24 cellular contexts compared by ENCODE assay signal in the genomic region with DNA sequence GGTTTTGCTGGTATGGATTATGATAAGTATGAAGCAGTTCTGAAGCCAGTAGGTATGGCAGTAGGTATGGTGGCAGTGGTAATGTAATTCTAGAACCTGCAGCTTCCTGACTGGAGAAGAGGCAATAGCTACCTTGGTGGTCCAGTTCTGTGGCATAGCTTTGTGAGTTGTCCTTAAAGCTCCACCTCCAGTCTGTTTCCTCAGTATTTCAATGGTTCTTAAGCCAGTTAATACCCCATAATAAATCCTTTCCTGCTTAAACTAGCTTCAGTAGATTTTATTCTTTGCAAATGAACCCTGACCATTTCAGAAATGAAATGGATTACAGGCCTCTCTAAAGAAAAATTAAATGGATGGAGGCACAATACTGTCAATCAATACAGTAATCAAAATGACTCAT.
DNase-seq lines count a peak whose midpoint lies in the region; ATAC-seq, FAIRE-seq and TF ChIP-seq lines count a peak whose summit lies in the region.
"Had no signal": no experiment of that assay in that cellular context is flagged by ENCODE, and none has a peak within 500 bp of the region (broad histone marks: within the 10 kb centered on the region; RNA-seq: fewer than 3 reads in every experiment).

No MANE protein-coding gene starts in this region.

- peak; percentile 49 for DNase-seq in activated CD4-positive, alpha-beta T cell treated with anti-CD3 and anti-CD28 coated beads, Interleukin-2, amount 10 ng/mL, durations not matched to agents 24 days and 14 days
- no peak for DNase-seq in activated CD4-positive, alpha-beta T cell treated with anti-CD3 and anti-CD28 coated beads, Interleukin-2, amount 50 U/mL, for 4 hours
- DNase-seq in HTR-8/SVneo (ENCODE audit: insufficient read length, low spot score): no peak
- DNase-seq in endodermal cell: no peak
- DNase-seq in HT-29 (ENCODE audit: low spot score): no peak
- no peak for DNase-seq in pons (ENCODE audit: low spot score)
- DNase-seq in Right ventricle myocardium inferior (ENCODE audit: missing footprints): no peak
- DNase-seq: Caco-2; CD4-positive, CD25-positive, alpha-beta regulatory T cell; CD8-positive, alpha-beta T cell; DMS 273 treated with DMSO at 0.1 percent for 48 hours; DMS79; EL; GDM1; GOT3; HFFc6 had no signal

- H3K36me3 ChIP-seq in endodermal cell (ENCODE audit: control insufficient read depth, insufficient read depth, low read length): no peaks in the 10 kb centered on the region
- H3K36me3 ChIP-seq: BLaER1, HAP-1 had no signal

- H3K27me3 Mint-ChIP-seq in activated CD4-positive, alpha-beta T cell treated with anti-CD3 and anti-CD28 coated beads, Interleukin-2, amount 10 ng/mL, durations not matched to agents 24 days and 14 days: no peaks in the 10 kb centered on the region
- no peaks in the 10 kb centered on the region for H3K27me3 Mint-ChIP-seq in endodermal cell (ENCODE audit: insufficient read depth)

- no peak overlapping the region for H3K4me3 Mint-ChIP-seq in activated CD4-positive, alpha-beta T cell treated with anti-CD3 and anti-CD28 coated beads, Interleukin-2, amount 10 ng/mL, durations not matched to agents 24 days and 14 days
- no peak overlapping the region for H3K4me3 Mint-ChIP-seq in endodermal cell
- H3K4me3 Mint-ChIP-seq: CD4-positive, CD25-positive, alpha-beta regulatory T cell; CD8-positive, alpha-beta T cell; HFFc6 had no signal

- intact Hi-C loops in activated CD4-positive, alpha-beta T cell treated with anti-CD3 and anti-CD28 coated beads, Interleukin-2, amount 10 ng/mL, durations not matched to agents 24 days and 14 days (cut with micrococcal nuclease): loop anchor here (5.0 kb wide), 1 partner anchor 421 kb away; the partner anchor contains the start of gene BCAT1
- intact Hi-C loops in Right ventricle myocardium inferior (cut with DNase I): no loop called here

- no peaks in the 10 kb centered on the region for H3K27me3 ChIP-seq in endodermal cell (ENCODE audit: control insufficient read depth, insufficient read depth, low read length, poor library complexity, severe bottlenecking)
- H3K27me3 ChIP-seq: BLaER1 had no signal

- H3K9me3 Mint-ChIP-seq in activated CD4-positive, alpha-beta T cell treated with anti-CD3 and anti-CD28 coated beads, Interleukin-2, amount 10 ng/mL, durations not matched to agents 24 days and 14 days: no peaks in the 10 kb centered on the region
- H3K9me3 Mint-ChIP-seq in endodermal cell: peaks cover 32% of the 10 kb centered on the region
- H3K9me3 Mint-ChIP-seq: CD4-positive, CD25-positive, alpha-beta regulatory T cell; CD8-positive, alpha-beta T cell; HFFc6 had no signal

- peaks cover 2% of the 10 kb centered on the region for H3K36me3 Mint-ChIP-seq in activated CD4-positive, alpha-beta T cell treated with anti-CD3 and anti-CD28 coated beads, Interleukin-2, amount 10 ng/mL, durations not matched to agents 24 days and 14 days (ENCODE audit: low read depth)
- H3K36me3 Mint-ChIP-seq in endodermal cell (ENCODE audit: low read depth): peaks cover 9% of the 10 kb centered on the region
- H3K36me3 Mint-ChIP-seq: CD4-positive, CD25-positive, alpha-beta regulatory T cell; CD8-positive, alpha-beta T cell had no signal

- peak overlapping the region; percentile 64 for H3K4me3 ChIP-seq in endodermal cell (ENCODE audit: low read length)
- H3K4me3 ChIP-seq: BLaER1, GM12878, HAP-1 had no signal

- H3K4me1 Mint-ChIP-seq in activated CD4-positive, alpha-beta T cell treated with anti-CD3 and anti-CD28 coated beads, Interleukin-2, amount 10 ng/mL, durations not matched to agents 24 days and 14 days: peaks cover 30% of the 10 kb centered on the region
- H3K4me1 Mint-ChIP-seq in endodermal cell: peaks cover 28% of the 10 kb centered on the region

- H3K27ac ChIP-seq in endodermal cell (ENCODE audit: low read depth, low read length): no peak overlapping the region
- H3K27ac ChIP-seq: 22Rv1, BLaER1, C4-2B had no signal

- TF ChIP-seq CTCF in endodermal cell (conservative IDR thresholded peaks at IDR 0.05): no peak

- FAIRE-seq in HTR-8/SVneo (lab: Jason Lieb, UNC): peak; percentile 66
- FAIRE-seq: GM12878, GM18507, H54 had no signal

- no peak overlapping the region for H3K9ac ChIP-seq in endodermal cell (ENCODE audit: extremely low read depth, low read length, poor library complexity, severe bottlenecking)
- H3K9ac ChIP-seq: BLaER1 had no signal

- no peak overlapping the region for H3K27ac Mint-ChIP-seq in activated CD4-positive, alpha-beta T cell treated with anti-CD3 and anti-CD28 coated beads, Interleukin-2, amount 10 ng/mL, durations not matched to agents 24 days and 14 days
- no peak overlapping the region for H3K27ac Mint-ChIP-seq in endodermal cell
- H3K27ac Mint-ChIP-seq: CD4-positive, CD25-positive, alpha-beta regulatory T cell; CD8-positive, alpha-beta T cell; HFFc6 had no signal

- peaks cover 27% of the 10 kb centered on the region for H3K9me3 ChIP-seq in endodermal cell (ENCODE audit: control insufficient read depth, low read length)
- H3K9me3 ChIP-seq: Caco-2, HAP-1 had no signal

- peaks cover 7% of the 10 kb centered on the region for H3K4me1 ChIP-seq in endodermal cell (ENCODE audit: control insufficient read depth, insufficient read depth, low read length)

- no peak for ATAC-seq in GM18520 (IDR thresholded peaks at IDR 0.05; ENCODE audit: unreplicated experiment)
- ATAC-seq in Right ventricle myocardium inferior: no peak
- ATAC-seq: CD8-positive, alpha-beta T cell; GM12878 had no signal
